ENCODE assay signal across 15 cellular contexts in genomic region chr1:54221113-54221834, GRCh38. TPM values are rescaled to one million over a fixed set of nuclear protein-coding genes. Genes with fewer than 3 reads are reported as not detected.
DNase-seq lines count a peak whose midpoint lies in the region; ATAC-seq and TF ChIP-seq lines count a peak whose summit lies in the region.
"Had no signal": no experiment of that assay in that cellular context is flagged by ENCODE, and none has a peak within 500 bp of the region (broad histone marks: within the 10 kb centered on the region; RNA-seq: fewer than 3 reads in every experiment).

No MANE protein-coding gene starts in this region.

- peaks cover 2% of the 10 kb centered on the region for H3K4me1 Mint-ChIP-seq in activated naive CD8-positive, alpha-beta T cell treated with anti-CD3 and anti-CD28 coated beads, Interleukin-2, amount 10 ng/mL, durations not matched to agents 7 days and 5 days
- peaks cover 14% of the 10 kb centered on the region for H3K4me1 Mint-ChIP-seq in mesothelial cell of epicardium

- no peaks in the 10 kb centered on the region for H3K27me3 Mint-ChIP-seq in activated naive CD8-positive, alpha-beta T cell treated with anti-CD3 and anti-CD28 coated beads, Interleukin-2, amount 10 ng/mL, durations not matched to agents 7 days and 5 days
- H3K27me3 Mint-ChIP-seq in mesothelial cell of epicardium (ENCODE audit: low read depth) = no peaks in the 10 kb centered on the region

- DNase-seq in activated naive CD4-positive, alpha-beta T cell treated with anti-CD3 and anti-CD28 coated beads, Interleukin-2, amount 50 U/mL, for 72 hours (ENCODE audit: low spot score in 2 of 2) = no peak
- DNase-seq in activated naive CD4-positive, alpha-beta T cell treated with anti-CD3 and anti-CD28 coated beads, Interleukin-2, amount 50 U/mL, for 16 hours = no peak
- DNase-seq in activated naive CD8-positive, alpha-beta T cell treated with anti-CD3 and anti-CD28 coated beads, Interleukin-2, amount 10 ng/mL, durations not matched to agents 7 days and 5 days = no peak
- no peak for DNase-seq in mesothelial cell of epicardium (ENCODE audit: low spot score in 2 of 2, unreplicated experiment in 2 of 2)
- DNase-seq in activated gamma-delta T cell (lab: John Stamatoyannopoulos, UW) = no peak
- no peak for DNase-seq in foreskin fibroblast
- no peak for DNase-seq in NCI-H748 (lab: John Stamatoyannopoulos, UW; ENCODE audit: unreplicated experiment)
- DNase-seq: activated T-cell treated with anti-CD3 and anti-CD28 coated beads for 4 hours; NCI-H2107; PC-3; stimulated activated CD4-positive, alpha-beta T cell treated with anti-CD3 and anti-CD28 coated beads, Interleukin-4, amount 100 ng/mL, for 4 hours had no signal

- H3K36me3 Mint-ChIP-seq in activated naive CD4-positive, alpha-beta T cell treated with anti-CD3 and anti-CD28 coated beads, Interleukin-2, amount 50 U/mL, for 72 hours = peaks cover 6% of the 10 kb centered on the region in 2 donors
- peaks cover 28% of the 10 kb centered on the region for H3K36me3 Mint-ChIP-seq in activated naive CD8-positive, alpha-beta T cell treated with anti-CD3 and anti-CD28 coated beads, Interleukin-2, amount 10 ng/mL, durations not matched to agents 7 days and 5 days
- peaks cover 30% of the 10 kb centered on the region for H3K36me3 Mint-ChIP-seq in mesothelial cell of epicardium

- H3K27ac ChIP-seq in temporal lobe (ENCODE audit: low read depth, low read length) = peak overlapping the region; percentile 23
- H3K27ac ChIP-seq: KMS-11 had no signal

- H3K4me3 Mint-ChIP-seq in activated naive CD8-positive, alpha-beta T cell treated with anti-CD3 and anti-CD28 coated beads, Interleukin-2, amount 10 ng/mL, durations not matched to agents 7 days and 5 days = no peak overlapping the region
- no peak overlapping the region for H3K4me3 Mint-ChIP-seq in mesothelial cell of epicardium

- POLR2A ChIA-PET in activated naive CD8-positive, alpha-beta T cell treated with anti-CD3 and anti-CD28 coated beads, Interleukin-2, amount 10 ng/mL, durations not matched to agents 7 days and 5 days (lab: Charles Lee) = no interaction called here

- peak overlapping the region; percentile 65 to 79 for H3K27ac Mint-ChIP-seq in activated naive CD4-positive, alpha-beta T cell treated with anti-CD3 and anti-CD28 coated beads, Interleukin-2, amount 50 U/mL, for 72 hours
- H3K27ac Mint-ChIP-seq in activated naive CD8-positive, alpha-beta T cell treated with anti-CD3 and anti-CD28 coated beads, Interleukin-2, amount 10 ng/mL, durations not matched to agents 7 days and 5 days = peak overlapping the region; percentile 52
- peak overlapping the region; percentile 43 for H3K27ac Mint-ChIP-seq in mesothelial cell of epicardium

- no peak overlapping the region for H3K4me3 ChIP-seq in foreskin fibroblast (ENCODE audit: low read depth in 1 of 2, low read length in 2 of 2)
- H3K4me3 ChIP-seq: ovary, thyroid gland had no signal

- ATAC-seq in activated naive CD4-positive, alpha-beta T cell treated with anti-CD3 and anti-CD28 coated beads, Interleukin-2, amount 50 U/mL, for 72 hours = peak in 1 of 2 donors; percentile 6
- no peak for ATAC-seq in activated naive CD8-positive, alpha-beta T cell treated with anti-CD3 and anti-CD28 coated beads, Interleukin-2, amount 10 ng/mL, durations not matched to agents 7 days and 5 days (ENCODE audit: low read depth)
- ATAC-seq: PC-3 had no signal

- no peaks in the 10 kb centered on the region for H3K9me3 Mint-ChIP-seq in activated naive CD4-positive, alpha-beta T cell treated with anti-CD3 and anti-CD28 coated beads, Interleukin-2, amount 50 U/mL, for 72 hours
- H3K9me3 Mint-ChIP-seq in activated naive CD8-positive, alpha-beta T cell treated with anti-CD3 and anti-CD28 coated beads, Interleukin-2, amount 10 ng/mL, durations not matched to agents 7 days and 5 days = no peaks in the 10 kb centered on the region
- H3K9me3 Mint-ChIP-seq in mesothelial cell of epicardium = no peaks in the 10 kb centered on the region

- TF ChIP-seq CTCF in mesothelial cell of epicardium (IDR thresholded peaks at IDR 0.05; ENCODE audit: unreplicated experiment) = no peak
- no peak for TF ChIP-seq CTCF in foreskin fibroblast (IDR thresholded peaks at IDR 0.05; ENCODE audit: low read depth, low read length)

RNA-seq across cellular contexts. Expression of gene MRPL37, which starts 21.3 kb away (rescaled TPM):
- total RNA-seq in activated naive CD4-positive, alpha-beta T cell treated with anti-CD3 and anti-CD28 coated beads, Interleukin-2, amount 50 U/mL, for 72 hours = 100 to 1,000 TPM; 169 to 186 TPM
- total RNA-seq in activated naive CD8-positive, alpha-beta T cell treated with anti-CD3 and anti-CD28 coated beads, Interleukin-2, amount 10 ng/mL, durations not matched to agents 7 days and 5 days = 10 to 100 TPM; 71.8 to 81.6 TPM
- 54.9 to 57.6 TPM (median 56.9 TPM) in 3 replicates for total RNA-seq in mesothelial cell of epicardium
- total RNA-seq in temporal lobe = 19.7 TPM

RNA-seq across cellular contexts. Expression of gene CYB5RL, which starts 21.4 kb away (rescaled TPM):
- 10 to 100 TPM; 11.7 to 12.1 TPM for total RNA-seq in activated naive CD4-positive, alpha-beta T cell treated with anti-CD3 and anti-CD28 coated beads, Interleukin-2, amount 50 U/mL, for 72 hours
- total RNA-seq in activated naive CD8-positive, alpha-beta T cell treated with anti-CD3 and anti-CD28 coated beads, Interleukin-2, amount 10 ng/mL, durations not matched to agents 7 days and 5 days = 10 to 100 TPM; 11.6 to 13.3 TPM
- 8.5 to 10.4 TPM (median 10.3 TPM) in 3 replicates for total RNA-seq in mesothelial cell of epicardium
- 3.9 TPM for total RNA-seq in temporal lobe
